ENCODE assay signal across 9 cellular contexts in genomic region chr6:144217264-144217663, GRCh38.
A peak's percentile ranks its signal among the peaks of the same experiment; 100 is the strongest.
DNase-seq lines count a peak whose midpoint lies in the region; ATAC-seq and TF ChIP-seq lines count a peak whose summit lies in the region.
"Had no signal": no experiment of that assay in that cellular context is flagged by ENCODE, and none has a peak within 500 bp of the region (broad histone marks: within the 10 kb centered on the region; RNA-seq: fewer than 3 reads in every experiment).

No MANE protein-coding gene starts in this region.

- H3K27me3 ChIP-seq in gastrocnemius medialis, result no peaks in the 10 kb centered on the region
- H3K27me3 ChIP-seq: neutrophil had no signal

- TF ChIP-seq CTCF in RWPE1 (conservative IDR thresholded peaks at IDR 0.05; ENCODE audit: low read depth), result no peak
- no peak for TF ChIP-seq CTCF in gastrocnemius medialis (IDR thresholded peaks at IDR 0.05 in 4 of 5, conservative IDR thresholded peaks at IDR 0.05 in 1 of 5)

- in situ Hi-C loops in G401 (cut with HindIII; ENCODE audit: low sequenced_read_pairs), result no loop called here
- in situ Hi-C loops in gastrocnemius medialis (cut with MboI; ENCODE audit: low sequenced_read_pairs in 4 of 4), result loop anchor here (5.0 to 25.0 kb wide), 7 partner anchors 68 to 270 kb away; partner anchors contain the start of gene UTRN (in 2 of the 4)

- POLR2A ChIA-PET in RWPE1 (lab: Yijun Ruan, JAX; ENCODE audit: low non-redundant PET), result no interaction called here

- no peak for ATAC-seq in gastrocnemius medialis

- H3K36me3 ChIP-seq in gastrocnemius medialis, result no peaks in the 10 kb centered on the region
- H3K36me3 ChIP-seq: neutrophil had no signal

- H3K4me3 ChIP-seq in gastrocnemius medialis, result peak overlapping the region in 2 of 4 donors; percentile 75 to 79

- CTCF ChIA-PET in RWPE1 (lab: Yijun Ruan, JAX), result interaction anchor here (0.7 to 1.1 kb wide), 5 partner anchors 9 to 265 kb away, joined by 3 to 6 read pairs (median 4); partner anchors contain the start of gene UTRN

- H3K4me1 ChIP-seq in gastrocnemius medialis, result peaks cover 10 to 15% of the 10 kb centered on the region in 2 donors

- peak overlapping the region; percentile 95; the same call in 1 of the 2 replicates for H3K27ac ChIP-seq in RWPE1
- H3K27ac ChIP-seq in gastrocnemius medialis, result peak overlapping the region; percentile 86 to 92 (median 88)

- intact Hi-C loops in gastrocnemius medialis (cut with DNase I; ENCODE audit: low total_unique reads), result loop anchor here (2.0 to 10.0 kb wide), 6 partner anchors 50 to 642 kb away; partner anchors contain the start of gene STX11

- no peaks in the 10 kb centered on the region for H3K9me3 ChIP-seq in gastrocnemius medialis
- H3K9me3 ChIP-seq: neutrophil had no signal

- no peak for TF ChIP-seq POLR2A in gastrocnemius medialis (IDR thresholded peaks at IDR 0.05)

- DNase-seq in G401 (ENCODE audit: low spot score) (peak; percentile 6), RWPE1 (ENCODE audit: low spot score) (no peak), fibroblast of gingiva (ENCODE audit: low read depth) (peak; percentile 4), gastrocnemius medialis (no peak), SHP77 (lab: John Stamatoyannopoulos, UW) (no peak), NCI-H1694 treated with DMSO at 0.1 percent for 48 hours (lab: John Stamatoyannopoulos, UW) (no peak)
- no peak for DNase-seq in stimulated activated CD4-positive, alpha-beta T cell treated with anti-CD3 and anti-CD28 coated beads, Interleukin-12 subunit alpha, Interleukin-12 subunit beta, amount 100 ng/mL, for 4 hours
- no peak for DNase-seq in stimulated activated CD4-positive, alpha-beta T cell treated with anti-CD3 and anti-CD28 coated beads, Interleukin-4, amount 100 ng/mL, for 4 hours

Comparison
In these comparisons a context has a peak if more than half of its experiments do, and no peak if none do; other contexts are left out.
1. DNase-seq: peak in G401 (single experiment) and fibroblast of gingiva (single experiment); none in RWPE1 (single experiment), gastrocnemius medialis (0 of 2), SHP77 (0 of 2), stimulated activated CD4-positive, alpha-beta T cell treated with anti-CD3 and anti-CD28 coated beads, Interleukin-12 subunit alpha, Interleukin-12 subunit beta, amount 100 ng/mL, for 4 hours (single experiment), stimulated activated CD4-positive, alpha-beta T cell treated with anti-CD3 and anti-CD28 coated beads, Interleukin-4, amount 100 ng/mL, for 4 hours (0 of 2) and NCI-H1694 treated with DMSO at 0.1 percent for 48 hours (single experiment).